2 cellular contexts compared by ENCODE assay signal in genomic region chr12:49325606-49326005, GRCh38.
TF ChIP-seq lines count a peak whose summit lies in the region.

No MANE protein-coding gene starts in this region.

TF ChIP-seq in K562, 482 proteins besides CTCF, POLR2A, EP300 and RAD21:
- TF ChIP-seq POLR2G (IDR thresholded peaks at IDR 0.05; ENCODE audit: low read depth, low read length) (peak; percentile 51), RBFOX2 (IDR thresholded peaks at IDR 0.05; ENCODE audit: low read depth, low read length) (peak; percentile 43; the same call in 1 of the 2 replicates), ZNF217 (CRISPR knock-in tag; IDR thresholded peaks at IDR 0.05) (no peak), BMI1 (IDR thresholded peaks at IDR 0.05; ENCODE audit: low read length) (no peak)

TF ChIP-seq in SK-N-SH, 30 proteins besides CTCF, POLR2A, EP300 and RAD21:
- TF ChIP-seq YY1 (IDR thresholded peaks at IDR 0.05; ENCODE audit: low read depth) = no peak
- no peak for TF ChIP-seq MAX (IDR thresholded peaks at IDR 0.05; ENCODE audit: low read depth)
- no peak for TF ChIP-seq EZH2phosphoT487 (IDR thresholded peaks at IDR 0.05; ENCODE audit: borderline replicate concordance, low read depth)
- no peak for TF ChIP-seq RFX5 (IDR thresholded peaks at IDR 0.05; ENCODE audit: low read length)
- no peak for TF ChIP-seq CHD2 (IDR thresholded peaks at IDR 0.05; ENCODE audit: low read length, partially characterized antibody)
- no peak for TF ChIP-seq GABPA (IDR thresholded peaks at IDR 0.05; ENCODE audit: low read depth)
